ENCODE assay signal across 8 cellular contexts in the genomic region with DNA sequence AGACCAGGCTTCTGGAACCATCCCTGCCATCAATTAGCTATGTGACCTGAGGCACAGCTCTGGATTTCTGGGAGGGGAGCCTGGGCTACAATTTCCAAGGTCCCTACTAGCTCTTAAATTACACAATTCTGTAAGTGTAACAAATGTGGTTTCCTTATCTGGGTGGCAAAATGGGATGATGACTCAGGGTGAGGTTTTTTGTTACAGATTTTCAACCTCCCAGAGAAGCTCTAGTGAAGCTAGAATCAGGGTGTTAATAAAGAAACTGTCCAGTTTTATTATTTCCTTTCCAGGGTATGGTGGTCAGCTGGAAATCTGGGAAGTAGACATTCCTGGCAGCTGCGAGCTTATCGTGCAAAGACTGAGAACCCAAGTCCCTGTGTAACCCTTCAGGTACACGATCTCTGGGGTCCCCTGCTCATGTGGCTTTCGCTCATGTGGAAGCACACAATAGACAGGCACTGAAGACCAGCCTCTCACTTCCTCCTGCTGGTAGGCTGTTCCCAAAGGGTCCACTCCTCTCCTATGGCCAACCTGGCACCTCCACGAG. TPM values are rescaled to one million over a fixed set of nuclear protein-coding genes. Genes with fewer than 3 reads are reported as not detected.
DNase-seq lines count a peak whose midpoint lies in the region; ATAC-seq and TF ChIP-seq lines count a peak whose summit lies in the region.

No MANE protein-coding gene starts in this region.

- H3K27me3 Mint-ChIP-seq in H9 (ENCODE audit: low read depth) = no peaks in the 10 kb centered on the region
- H3K27me3 Mint-ChIP-seq in dendritic cell treated with granulocyte-macrophage colony-stimulating factor and Interleukin-4, amounts not matched to agents 40 ng/mL and 50 ng/mL, for 4 days = no peaks in the 10 kb centered on the region

- no peak overlapping the region for H3K23ac ChIP-seq in H9 (ENCODE audit: insufficient read length, low read depth, low read length)

- H2AFZ ChIP-seq in H9 (ENCODE audit: low read length) = no peak overlapping the region

- no peak overlapping the region for H3K18ac ChIP-seq in H9 (ENCODE audit: insufficient read length, low read depth, low read length)

- peaks cover 6 to 8% of the 10 kb centered on the region in 2 experiments; a peak in 2 of 4 replicates for H3K4me1 Mint-ChIP-seq in H9
- H3K4me1 Mint-ChIP-seq in dendritic cell treated with granulocyte-macrophage colony-stimulating factor and Interleukin-4, amounts not matched to agents 40 ng/mL and 50 ng/mL, for 4 days (ENCODE audit: low read depth) = peaks cover 61% of the 10 kb centered on the region

- no peak overlapping the region for H4K91ac ChIP-seq in H9 (ENCODE audit: insufficient read length, low read depth, low read length)

- H4K5ac ChIP-seq in H9 (ENCODE audit: insufficient read length, low read depth, low read length) = no peak overlapping the region

- in situ Hi-C loops in gastrocnemius medialis (cut with MboI; ENCODE audit: low sequenced_read_pairs in 4 of 4) = no loop called here

- H4K20me1 ChIP-seq in H9 (ENCODE audit: control insufficient read depth, insufficient read depth, insufficient read length) = no peaks in the 10 kb centered on the region

- no peak overlapping the region for H2AK5ac ChIP-seq in H9 (ENCODE audit: insufficient read length, low read length)

- H2BK5ac ChIP-seq in H9 (ENCODE audit: insufficient read length, low read length) = no peak overlapping the region

- no peak overlapping the region for H3K27ac ChIP-seq in H9 (ENCODE audit: insufficient read length, low read depth, low read length)
- no peak overlapping the region for H3K27ac ChIP-seq in ovary
- no peak overlapping the region for H3K27ac ChIP-seq in gastrocnemius medialis

- H3K23me2 ChIP-seq in H9 (ENCODE audit: insufficient read length, low read depth, low read length, poor library complexity, severe bottlenecking) = no peaks in the 10 kb centered on the region

- H3K4me2 ChIP-seq in H9 (ENCODE audit: insufficient read depth, insufficient read length, low read length) = no peak overlapping the region

- H2BK12ac ChIP-seq in H9 (ENCODE audit: insufficient read length, low read depth, low read length) = no peak overlapping the region

- no peaks in the 10 kb centered on the region; a peak in 1 of 7 replicates for H3K36me3 Mint-ChIP-seq in H9 (ENCODE audit: insufficient read depth in 1 of 3, low read depth in 3 of 3)
- H3K36me3 Mint-ChIP-seq in dendritic cell treated with granulocyte-macrophage colony-stimulating factor and Interleukin-4, amounts not matched to agents 40 ng/mL and 50 ng/mL, for 4 days (ENCODE audit: low read depth) = no peaks in the 10 kb centered on the region

- no peak overlapping the region for H2BK20ac ChIP-seq in H9 (ENCODE audit: low read depth, low read length, poor library complexity, severe bottlenecking)

- no peak overlapping the region for H3K9ac ChIP-seq in H9 (ENCODE audit: extremely low read depth, insufficient read length, low read length)

- no peak overlapping the region for H3K4me3 Mint-ChIP-seq in H9
- H3K4me3 Mint-ChIP-seq in dendritic cell treated with granulocyte-macrophage colony-stimulating factor and Interleukin-4, amounts not matched to agents 40 ng/mL and 50 ng/mL, for 4 days = no peak overlapping the region

- H3K27me3 ChIP-seq in H9 (ENCODE audit: insufficient read depth, low read length) (no peaks in the 10 kb centered on the region), ovary (no peaks in the 10 kb centered on the region), gastrocnemius medialis (no peaks in the 10 kb centered on the region)

- no peak overlapping the region for H3T11ph ChIP-seq in H9 (ENCODE audit: low read length)

- H3K79me1 ChIP-seq in H9 (ENCODE audit: insufficient read depth, low read depth, low read length, poor library complexity, severe bottlenecking) = no peaks in the 10 kb centered on the region

- H3K9me3 Mint-ChIP-seq in H9 = no peaks in the 10 kb centered on the region
- no peaks in the 10 kb centered on the region for H3K9me3 Mint-ChIP-seq in dendritic cell treated with granulocyte-macrophage colony-stimulating factor and Interleukin-4, amounts not matched to agents 40 ng/mL and 50 ng/mL, for 4 days

- H3K4me3 ChIP-seq in ovary = no peak overlapping the region
- no peak overlapping the region for H3K4me3 ChIP-seq in gastrocnemius medialis

- no peak overlapping the region for H3K56ac ChIP-seq in H9 (ENCODE audit: insufficient read length, low read depth, low read length)

- H3K4me1 ChIP-seq in H9 (ENCODE audit: insufficient read depth, low read length) (no peaks in the 10 kb centered on the region), ovary (ENCODE audit: insufficient read depth) (no peaks in the 10 kb centered on the region), gastrocnemius medialis (no peaks in the 10 kb centered on the region)

- H3K14ac ChIP-seq in H9 (ENCODE audit: insufficient read depth, low read length) = no peak overlapping the region

- H3K9me3 ChIP-seq in H9 (ENCODE audit: control insufficient read depth, low read depth, low read length) (no peaks in the 10 kb centered on the region), ovary (no peaks in the 10 kb centered on the region), gastrocnemius medialis (no peaks in the 10 kb centered on the region)

- no peak overlapping the region for H3K4ac ChIP-seq in H9 (ENCODE audit: low read depth, low read length)

- no CpG with 5 or more reads among the region's 5 CpGs for WGBS in H9 (ENCODE audit: extremely low coverage, insufficient read length, low lambda C conversion rate)
- WGBS in ovary, 3 donors = 55 to 63% (median 63%) methylated on average over 5 of the region's 5 CpGs

- TF ChIP-seq EP300 in ovary (IDR thresholded peaks at IDR 0.05) = no peak

- peak overlapping the region in 2 of 3 experiments; percentile 28 to 49; a peak in 1 of 7 replicates for H3K27ac Mint-ChIP-seq in H9
- H3K27ac Mint-ChIP-seq in dendritic cell treated with granulocyte-macrophage colony-stimulating factor and Interleukin-4, amounts not matched to agents 40 ng/mL and 50 ng/mL, for 4 days = peak overlapping the region; percentile 64

- intact Hi-C loops in dendritic cell treated with granulocyte-macrophage colony-stimulating factor and Interleukin-4, amounts not matched to agents 40 ng/mL and 50 ng/mL, for 4 days (cut with micrococcal nuclease) = no loop called here
- intact Hi-C loops in ovary (cut with DNase I) = loop anchor here in 1 of 4 donors (10.0 kb wide), 1 partner anchor 58 kb away; no protein-coding TSS in a partner anchor
- intact Hi-C loops in gastrocnemius medialis (cut with DNase I; ENCODE audit: low total_unique reads) = no loop called here

- H3K36me3 ChIP-seq in ovary = no peaks in the 10 kb centered on the region
- H3K36me3 ChIP-seq in gastrocnemius medialis = no peaks in the 10 kb centered on the region

- H3K79me2 ChIP-seq in H9 (ENCODE audit: insufficient read depth, low read length) = no peaks in the 10 kb centered on the region

- no peak for TF ChIP-seq CTCF in H9 (conservative IDR thresholded peaks at IDR 0.05)
- TF ChIP-seq CTCF in ovary (IDR thresholded peaks at IDR 0.05) = no peak
- TF ChIP-seq CTCF in gastrocnemius medialis (IDR thresholded peaks at IDR 0.05 in 4 of 5, conservative IDR thresholded peaks at IDR 0.05 in 1 of 5) = no peak

- H4K8ac ChIP-seq in H9 (replicated peaks; ENCODE audit: insufficient read length, low read depth, low read length) = no peak overlapping the region

- H2BK120ac ChIP-seq in H9 (ENCODE audit: low read depth, low read length, poor library complexity, severe bottlenecking) = no peak overlapping the region

- DNase-seq in H9 = no peak
- peak; percentile 80 for DNase-seq in SIG-M5 (lab: John Stamatoyannopoulos, UW)
- DNase-seq in renal cortical epithelial cell (ENCODE audit: low read depth) = peak; percentile 87
- DNase-seq in ovary = no peak
- no peak for DNase-seq in gastrocnemius medialis

- H2BK15ac ChIP-seq in H9 (ENCODE audit: low read depth, low read length) = no peak overlapping the region

- TF ChIP-seq POLR2A in ovary (IDR thresholded peaks at IDR 0.05) (no peak), gastrocnemius medialis (IDR thresholded peaks at IDR 0.05) (no peak)

- ATAC-seq in GM21367 (IDR thresholded peaks at IDR 0.05; ENCODE audit: unreplicated experiment) (no peak), HG02642 (IDR thresholded peaks at IDR 0.05; ENCODE audit: poor library complexity, unreplicated experiment) (no peak), gastrocnemius medialis (no peak)

RNA-seq across cellular contexts. Expression of a gene that starts 7.3 kb away (rescaled TPM):
- total RNA-seq in H9 (2021) = 6.0 and 6.8 TPM in 2 replicates
- 6.9 and 25.7 TPM in 2 replicates for total RNA-seq in renal cortical epithelial cell
- 10 to 100 TPM in 5 of 7 donors, 1 to 10 TPM in 2; 6.8 to 16.2 (median 12.1) TPM for total RNA-seq in ovary
- polyA plus RNA-seq in ovary = 10 to 100 TPM in 1 of 2 donors, 1 to 10 TPM in 1; 5.8 to 38.0 TPM
- total RNA-seq in gastrocnemius medialis = 1 to 10 TPM; 1.1 to 3.2 (median 1.8) TPM

RNA-seq across cellular contexts. Expression of a gene that starts 36.6 kb away (rescaled TPM):
- 10.4 and 11.5 TPM in 2 replicates for total RNA-seq in H9 (2021)
- total RNA-seq in renal cortical epithelial cell = 11.4 and 16.0 TPM in 2 replicates
- 10 to 100 TPM in 5 of 7 donors, 1 to 10 TPM in 2; 8.3 to 14.9 (median 11.5) TPM for total RNA-seq in ovary
- polyA plus RNA-seq in ovary = 10 to 100 TPM in 1 of 2 donors, 1 to 10 TPM in 1; 7.5 to 19.8 TPM
- 10 to 100 TPM in 2 of 4 donors, 1 to 10 TPM in 2; 5.7 to 11.8 (median 9.7) TPM for total RNA-seq in gastrocnemius medialis

RNA-seq across cellular contexts. Expression of a gene that starts 36.7 kb away (rescaled TPM):
- 6.7 and 9.0 TPM in 2 replicates for total RNA-seq in H9 (2021)
- 16.2 and 18.2 TPM in 2 replicates for total RNA-seq in renal cortical epithelial cell
- 10 to 100 TPM in 3 of 7 donors, 1 to 10 TPM in 4; 5.6 to 11.2 (median 9.7) TPM for total RNA-seq in ovary
- polyA plus RNA-seq in ovary = 10 to 100 TPM in 1 of 2 donors, 1 to 10 TPM in 1; 6.9 to 13.5 TPM
- 10 to 100 TPM in 2 of 4 donors, 1 to 10 TPM in 2; 1.2 to 22.9 (median 5.7) TPM for total RNA-seq in gastrocnemius medialis

Comparison
In these comparisons a context has a peak if more than half of its experiments do, and no peak if none do; other contexts are left out.
1. DNase-seq: peak in SIG-M5 (single experiment) and renal cortical epithelial cell (single experiment); none in H9 (single experiment), ovary (0 of 5) and gastrocnemius medialis (0 of 2).